In genomic region chr11:103676413-103676812, GRCh38 we compare ENCODE assay signal across 27 cellular contexts.
"Had no signal": no experiment of that assay in that cellular context is flagged by ENCODE, and none has a peak within 500 bp of the region (broad histone marks: within the 10 kb centered on the region; RNA-seq: fewer than 3 reads in every experiment).

No MANE protein-coding gene starts in this region.

- DNase-seq: activated CD4-positive, alpha-beta T cell treated with anti-CD3 and anti-CD28 coated beads, Interleukin-2, amount 10 ng/mL, durations not matched to agents 7 days and 5 days; activated CD4-positive, CD25-positive, alpha-beta regulatory T cell treated with anti-CD3 and anti-CD28 coated beads, Interleukin-2, amount 50 U/mL, for 72 hours; activated CD8-positive, alpha-beta memory T cell treated with anti-CD3 and anti-CD28 coated beads, Interleukin-2, amount 10 ng/mL, durations not matched to agents 7 days and 5 days; activated CD8-positive, alpha-beta T cell treated with anti-CD3 and anti-CD28 coated beads for 36 hours; activated gamma-delta T cell; activated naive CD4-positive, alpha-beta T cell treated with anti-CD3 and anti-CD28 coated beads, Interleukin-2, amount 50 U/mL, for 16 hours; activated naive CD8-positive, alpha-beta T cell treated with anti-CD3 and anti-CD28 coated beads, Interleukin-2, amount 50 U/mL, for 24 hours; activated T-cell treated with anti-CD3 and anti-CD28 coated beads for 4 hours; aorta; brain microvascular endothelial cell; central memory CD4-positive, alpha-beta T cell; dermis blood vessel endothelial cell; effector memory CD4-positive, alpha-beta T cell; head of caudate nucleus; hypothalamus; islet precursor cell; left cardiac atrium; right lobe of liver; small intestine; stimulated activated CD4-positive, alpha-beta T cell treated with anti-CD3 and anti-CD28 coated beads, Interleukin-15, amount 100 ng/mL, for 24 hours; stimulated activated CD8-positive, alpha-beta memory T cell treated with anti-CD3 and anti-CD28 coated beads, Interleukin-4, amount 100 ng/mL, for 48 hours; stimulated activated naive B cell treated with anti-CD40 and anti-IgM and Interleukin-4, amounts not matched to agents 10 μg/mL and 1 μg/mL and 100 μg/mL, for 72 hours; transverse colon; uterus; WERI-Rb-1 had no signal

- H3K9me3 ChIP-seq: gastroesophageal sphincter, right lobe of liver, transverse colon, uterus had no signal

- H2AFZ ChIP-seq: parathyroid adenoma had no signal

- H3K4me1 ChIP-seq: gastroesophageal sphincter, parathyroid adenoma, right lobe of liver, transverse colon, uterus had no signal

- H3K27ac ChIP-seq: brain microvascular endothelial cell, gastroesophageal sphincter, parathyroid adenoma, right lobe of liver, transverse colon, uterus, WERI-Rb-1 had no signal

- H3K9ac ChIP-seq: parathyroid adenoma had no signal

- ATAC-seq: activated CD8-positive, alpha-beta memory T cell treated with anti-CD3 and anti-CD28 coated beads, Interleukin-2, amount 10 ng/mL, durations not matched to agents 7 days and 5 days; activated CD8-positive, alpha-beta T cell treated with anti-CD3 and anti-CD28 coated beads for 36 hours; activated naive CD8-positive, alpha-beta T cell treated with anti-CD3 and anti-CD28 coated beads, Interleukin-2, amount 50 U/mL, for 24 hours; gastroesophageal sphincter; left cardiac atrium; right lobe of liver; stimulated activated naive B cell treated with anti-CD40 and anti-IgM and Interleukin-4, amounts not matched to agents 10 μg/mL and 1 μg/mL and 100 μg/mL, for 72 hours had no signal

- H3K27me3 ChIP-seq: brain microvascular endothelial cell, gastroesophageal sphincter, right lobe of liver, transverse colon, uterus had no signal

- H3K36me3 ChIP-seq: brain microvascular endothelial cell, gastroesophageal sphincter, right lobe of liver, transverse colon, uterus, WERI-Rb-1 had no signal

- H3K4me3 ChIP-seq: gastroesophageal sphincter, right lobe of liver, transverse colon, uterus had no signal

- H3K79me2 ChIP-seq: parathyroid adenoma had no signal
